Comparison of ENCODE assay signal across 11 cellular contexts in the genomic region with DNA sequence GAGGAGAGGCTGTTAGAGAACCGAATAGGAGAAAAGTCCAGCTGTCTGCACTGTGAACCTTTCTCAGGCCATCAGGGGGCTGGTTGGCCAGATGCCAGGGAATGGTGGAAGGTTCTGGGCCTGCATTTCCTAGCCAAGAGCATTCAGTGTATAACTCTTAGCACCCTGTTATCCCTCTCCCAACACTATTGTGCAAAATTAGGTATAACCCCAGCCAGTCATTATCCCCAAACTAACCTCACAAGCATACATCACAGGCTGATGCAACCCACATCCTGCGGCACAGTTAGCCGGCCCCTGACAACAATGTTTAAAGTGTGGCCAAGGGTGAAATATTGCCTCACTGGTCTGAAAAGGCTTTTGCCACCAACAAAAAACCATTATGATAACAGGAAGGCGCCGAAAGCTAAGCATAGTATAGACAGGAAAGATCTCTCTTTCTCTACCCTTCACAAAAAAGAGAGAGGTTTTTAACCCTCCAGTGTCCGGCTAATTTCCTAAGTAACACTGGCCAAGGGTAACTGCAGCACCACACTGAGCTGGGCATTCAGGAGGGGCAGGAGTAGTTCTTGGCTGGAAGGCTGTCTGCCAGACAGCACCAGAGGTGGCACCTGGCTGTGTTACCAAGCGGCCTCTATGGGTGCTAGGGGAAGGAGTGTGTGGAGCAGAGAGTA.
A peak's percentile ranks its signal among the peaks of the same experiment; 100 is the strongest.
DNase-seq lines count a peak whose midpoint lies in the region; ATAC-seq and TF ChIP-seq lines count a peak whose summit lies in the region.
"Had no signal": no experiment of that assay in that cellular context is flagged by ENCODE, and none has a peak within 500 bp of the region (broad histone marks: within the 10 kb centered on the region; RNA-seq: fewer than 3 reads in every experiment).

No MANE protein-coding gene starts in this region.

- CTCF ChIA-PET in activated B cell treated with CpG ODN at 0.5 μM for 24 hours (lab: Charles Lee): interaction anchor here (1.0 kb wide), 1 partner anchor 129 kb away, joined by 6 read pairs; no protein-coding TSS in a partner anchor
- CTCF ChIA-PET in GM10248 (lab: Yijun Ruan, JAX): interaction anchor here (1.2 to 2.2 kb wide), 4 partner anchors 9 to 130 kb away, joined by 3 to 6 read pairs (median 4); no protein-coding TSS in a partner anchor

- no peaks in the 10 kb centered on the region for H3K36me3 ChIP-seq in cardiac muscle cell

- no peaks in the 10 kb centered on the region for H3K9me3 Mint-ChIP-seq in activated B cell treated with CpG ODN at 0.5 μM for 24 hours
- H3K9me3 Mint-ChIP-seq: naive thymus-derived CD8-positive, alpha-beta T cell had no signal

- no peaks in the 10 kb centered on the region for H3K4me1 ChIP-seq in cardiac muscle cell (ENCODE audit: low read depth)

- H3K9me3 ChIP-seq in cardiac muscle cell (ENCODE audit: low read depth): no peaks in the 10 kb centered on the region

- peaks cover 11% of the 10 kb centered on the region for H3K4me1 Mint-ChIP-seq in activated B cell treated with CpG ODN at 0.5 μM for 24 hours

- no peak overlapping the region for H3K27ac ChIP-seq in cardiac muscle cell

- peak; percentile 59 for ATAC-seq in Right ventricle myocardium inferior
- peak; percentile 45 for ATAC-seq in activated B cell treated with CpG ODN at 0.5 μM for 24 hours (ENCODE audit: low read depth)
- ATAC-seq in GM18517 (IDR thresholded peaks at IDR 0.05; ENCODE audit: unreplicated experiment): no peak
- ATAC-seq: naive thymus-derived CD8-positive, alpha-beta T cell had no signal

- TF ChIP-seq CTCF in activated B cell treated with CpG ODN at 0.5 μM for 24 hours (IDR thresholded peaks at IDR 0.05) (no peak), cardiac muscle cell (IDR thresholded peaks at IDR 0.05; ENCODE audit: low read depth, low read length) (peak; percentile 23), GM10248 (IDR thresholded peaks at IDR 0.05; ENCODE audit: control extremely low read depth, extremely low read depth, low read depth, missing control alignments) (no peak)

- no peak overlapping the region for H3K4me3 Mint-ChIP-seq in activated B cell treated with CpG ODN at 0.5 μM for 24 hours

- POLR2A ChIA-PET in activated B cell treated with CpG ODN at 0.5 μM for 24 hours (lab: Charles Lee): no interaction called here
- POLR2A ChIA-PET in GM10248 (lab: Yijun Ruan, JAX): no interaction called here

- H3K36me3 Mint-ChIP-seq in activated B cell treated with CpG ODN at 0.5 μM for 24 hours (ENCODE audit: low read depth): no peaks in the 10 kb centered on the region

- DNase-seq in Right ventricle myocardium inferior (ENCODE audit: missing footprints): no peak
- no peak for DNase-seq in cardiac septum (ENCODE audit: low spot score)
- DNase-seq in activated B cell treated with CpG ODN at 0.5 μM for 24 hours: no peak
- peak in 1 of 2 donors; percentile 99 for DNase-seq in cardiac muscle cell (ENCODE audit: low read depth in 1 of 2, low spot score in 1 of 2)
- peak; percentile 60 for DNase-seq in ureter (ENCODE audit: low spot score)
- no peak for DNase-seq in NCI-H1436 (lab: John Stamatoyannopoulos, UW)
- DNase-seq in GM10248 (ENCODE audit: extremely low spot score): no peak
- DNase-seq: caudate nucleus, NCI-H748 treated with DMSO at 0.1 percent for 48 hours had no signal

- intact Hi-C loops in Right ventricle myocardium inferior (cut with DNase I): no loop called here
- intact Hi-C loops in cardiac septum (cut with DNase I): no loop called here
- intact Hi-C loops in activated B cell treated with CpG ODN at 0.5 μM for 24 hours (cut with micrococcal nuclease): no loop called here

- H3K27me3 Mint-ChIP-seq in activated B cell treated with CpG ODN at 0.5 μM for 24 hours: no peaks in the 10 kb centered on the region
- H3K27me3 Mint-ChIP-seq: naive thymus-derived CD8-positive, alpha-beta T cell had no signal

- H3K4me3 ChIP-seq in cardiac muscle cell: no peak overlapping the region

- peaks cover 97% of the 10 kb centered on the region for H3K27me3 ChIP-seq in cardiac muscle cell

- H3K27ac Mint-ChIP-seq in activated B cell treated with CpG ODN at 0.5 μM for 24 hours: no peak overlapping the region
